36 cellular contexts compared by ENCODE assay signal in the genomic region with DNA sequence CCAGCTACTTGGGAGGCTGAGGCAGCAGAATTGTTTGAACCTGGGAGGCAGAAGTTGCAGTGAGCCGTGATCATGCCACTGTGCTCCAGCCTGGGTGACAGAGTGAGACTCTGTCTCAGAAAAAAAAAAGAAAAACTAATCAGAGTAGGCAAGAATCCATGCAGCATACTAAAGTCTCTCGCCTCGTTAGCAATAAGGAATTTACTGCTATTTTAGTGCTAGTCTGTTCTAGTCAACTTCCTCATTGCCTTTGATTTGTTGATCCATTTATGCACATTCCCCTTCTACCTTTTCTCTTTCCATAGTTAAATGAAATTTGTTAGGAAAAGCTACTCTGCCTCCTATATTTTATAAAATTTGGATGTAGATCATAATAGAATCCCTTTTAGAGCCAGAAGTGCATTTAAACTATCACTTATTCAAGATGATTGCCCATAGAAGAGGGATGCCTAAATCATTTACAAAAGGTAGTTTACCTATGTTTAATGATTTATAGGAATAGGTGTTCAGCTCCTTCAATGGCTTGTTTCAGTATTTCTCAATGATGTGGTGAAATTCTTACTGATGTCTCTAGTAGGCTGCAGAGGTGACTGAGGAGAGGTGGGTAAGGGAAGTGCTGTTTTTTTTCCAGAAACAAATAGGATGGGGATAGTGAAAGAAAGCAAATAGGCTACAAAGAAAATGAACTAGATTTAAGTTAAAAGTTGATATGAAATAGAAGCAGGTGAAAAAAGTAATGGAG. TPM values are rescaled to one million over a fixed set of nuclear protein-coding genes. Genes with fewer than 3 reads are reported as not detected.
DNase-seq lines count a peak whose midpoint lies in the region; ATAC-seq, FAIRE-seq and TF ChIP-seq lines count a peak whose summit lies in the region.
"Had no signal": no experiment of that assay in that cellular context is flagged by ENCODE, and none has a peak within 500 bp of the region (broad histone marks: within the 10 kb centered on the region; RNA-seq: fewer than 3 reads in every experiment).

No MANE protein-coding gene starts in this region.

- H3K4me3 Mint-ChIP-seq in activated CD4-positive, alpha-beta T cell treated with anti-CD3 and anti-CD28 coated beads, Interleukin-2, amount 10 ng/mL, durations not matched to agents 24 days and 14 days = no peak overlapping the region
- no peak overlapping the region for H3K4me3 Mint-ChIP-seq in nephron progenitor cell
- H3K4me3 Mint-ChIP-seq: activated CD4-positive, alpha-beta memory T cell treated with anti-CD3 and anti-CD28 coated beads, Interleukin-2, amount 10 ng/mL, durations not matched to agents 7 days and 5 days; activated T-helper 17 cell treated with anti-CD3 and anti-CD28 coated beads, Interleukin-2, amount 50 U/mL, for 72 hours; natural killer cell; stimulated activated memory B cell treated with anti-CD40 and anti-IgM and Interleukin-4, amounts not matched to agents 10 μg/mL and 1 μg/mL and 100 μg/mL, for 72 hours had no signal

- H3K36me3 Mint-ChIP-seq in activated CD4-positive, alpha-beta T cell treated with anti-CD3 and anti-CD28 coated beads, Interleukin-2, amount 10 ng/mL, durations not matched to agents 24 days and 14 days (ENCODE audit: low read depth) = no peaks in the 10 kb centered on the region
- H3K36me3 Mint-ChIP-seq in nephron progenitor cell (ENCODE audit: low read depth) = peaks cover 41% of the 10 kb centered on the region
- H3K36me3 Mint-ChIP-seq: natural killer cell had no signal

- no peaks in the 10 kb centered on the region for H3K9me3 Mint-ChIP-seq in activated CD4-positive, alpha-beta T cell treated with anti-CD3 and anti-CD28 coated beads, Interleukin-2, amount 10 ng/mL, durations not matched to agents 24 days and 14 days
- peaks cover 3% of the 10 kb centered on the region for H3K9me3 Mint-ChIP-seq in nephron progenitor cell
- H3K9me3 Mint-ChIP-seq: activated CD4-positive, alpha-beta memory T cell treated with anti-CD3 and anti-CD28 coated beads, Interleukin-2, amount 10 ng/mL, durations not matched to agents 7 days and 5 days; activated T-helper 17 cell treated with anti-CD3 and anti-CD28 coated beads, Interleukin-2, amount 50 U/mL, for 72 hours; natural killer cell; stimulated activated memory B cell treated with anti-CD40 and anti-IgM and Interleukin-4, amounts not matched to agents 10 μg/mL and 1 μg/mL and 100 μg/mL, for 72 hours had no signal

- H3K27ac Mint-ChIP-seq in activated CD4-positive, alpha-beta T cell treated with anti-CD3 and anti-CD28 coated beads, Interleukin-2, amount 10 ng/mL, durations not matched to agents 24 days and 14 days = no peak overlapping the region
- peak overlapping the region; percentile 49 for H3K27ac Mint-ChIP-seq in nephron progenitor cell
- H3K27ac Mint-ChIP-seq: activated CD4-positive, alpha-beta memory T cell treated with anti-CD3 and anti-CD28 coated beads, Interleukin-2, amount 10 ng/mL, durations not matched to agents 7 days and 5 days; activated T-helper 17 cell treated with anti-CD3 and anti-CD28 coated beads, Interleukin-2, amount 50 U/mL, for 72 hours; natural killer cell; stimulated activated memory B cell treated with anti-CD40 and anti-IgM and Interleukin-4, amounts not matched to agents 10 μg/mL and 1 μg/mL and 100 μg/mL, for 72 hours had no signal

- H3K9me3 ChIP-seq in kidney (ENCODE audit: control insufficient read depth in 1 of 2, low read length in 2 of 2) (no peaks in the 10 kb centered on the region), upper lobe of right lung (no peaks in the 10 kb centered on the region)
- H3K9me3 ChIP-seq: heart right ventricle, ovary, SJSA1, vagina had no signal

- ATAC-seq in upper lobe of right lung = peak; percentile 41
- no peak for ATAC-seq in HG02588 (IDR thresholded peaks at IDR 0.05; ENCODE audit: unreplicated experiment)
- ATAC-seq: activated T-helper 17 cell treated with anti-CD3 and anti-CD28 coated beads, Interleukin-2, amount 50 U/mL, for 72 hours; heart right ventricle; natural killer cell; right cardiac atrium; stimulated activated memory B cell treated with anti-CD40 and anti-IgM and Interleukin-4, amounts not matched to agents 10 μg/mL and 1 μg/mL and 100 μg/mL, for 72 hours had no signal

- FAIRE-seq in kidney (lab: Jason Lieb, UNC) = peak; percentile 88
- FAIRE-seq: bronchial epithelial cell, HTR-8/SVneo had no signal

- H3K4me1 ChIP-seq in kidney (ENCODE audit: control insufficient read depth in 1 of 2, insufficient read depth in 1 of 2, low read depth in 1 of 2, low read length in 2 of 2) (no peaks in the 10 kb centered on the region), upper lobe of right lung (no peaks in the 10 kb centered on the region)
- H3K4me1 ChIP-seq: heart right ventricle, SJSA1, vagina had no signal

- peak; percentile 0 for DNase-seq in activated CD4-positive, alpha-beta T cell treated with anti-CD3 and anti-CD28 coated beads, Interleukin-2, amount 10 ng/mL, durations not matched to agents 24 days and 14 days
- no peak for DNase-seq in activated CD4-positive, alpha-beta T cell treated with anti-CD3 and anti-CD28 coated beads for 48 hours
- DNase-seq in kidney (no peak), nephron progenitor cell (no peak), upper lobe of right lung (no peak), H4 (ENCODE audit: low spot score) (no peak), NCI-H82 treated with DMSO at 0.1 percent for 48 hours (lab: John Stamatoyannopoulos, UW; ENCODE audit: unreplicated experiment) (no peak)
- DNase-seq: activated CD4-positive, alpha-beta memory T cell treated with anti-CD3 and anti-CD28 coated beads, Interleukin-2, amount 10 ng/mL, durations not matched to agents 7 days and 5 days; activated CD4-positive, CD25-positive, alpha-beta regulatory T cell; activated naive CD4-positive, alpha-beta T cell treated with anti-CD3 and anti-CD28 coated beads, Interleukin-2, amount 50 U/mL, for 16 hours; amniotic stem cell; effector memory CD4-positive, alpha-beta T cell; erythroblast; H7; heart right ventricle; Karpas-422; midbrain; natural killer cell; NCI-H1417 treated with DMSO at 0.1 percent for 48 hours; NCI-H2081 treated with DMSO at 0.1 percent for 48 hours; NCI-H345; ovary; right cardiac atrium; stimulated activated CD4-positive, alpha-beta T cell treated with anti-CD3 and anti-CD28 coated beads, Interleukin-4, amount 100 ng/mL, for 4 hours had no signal

- no peaks in the 10 kb centered on the region for H3K4me1 Mint-ChIP-seq in activated CD4-positive, alpha-beta T cell treated with anti-CD3 and anti-CD28 coated beads, Interleukin-2, amount 10 ng/mL, durations not matched to agents 24 days and 14 days
- H3K4me1 Mint-ChIP-seq in nephron progenitor cell = no peaks in the 10 kb centered on the region
- H3K4me1 Mint-ChIP-seq: activated CD4-positive, alpha-beta memory T cell treated with anti-CD3 and anti-CD28 coated beads, Interleukin-2, amount 10 ng/mL, durations not matched to agents 7 days and 5 days; activated T-helper 17 cell treated with anti-CD3 and anti-CD28 coated beads, Interleukin-2, amount 50 U/mL, for 72 hours; natural killer cell; stimulated activated memory B cell treated with anti-CD40 and anti-IgM and Interleukin-4, amounts not matched to agents 10 μg/mL and 1 μg/mL and 100 μg/mL, for 72 hours had no signal

- TF ChIP-seq CTCF in kidney (IDR thresholded peaks at IDR 0.05; ENCODE audit: borderline replicate concordance, extremely low read depth, insufficient read depth) (no peak), nephron progenitor cell (IDR thresholded peaks at IDR 0.05) (no peak), upper lobe of right lung (IDR thresholded peaks at IDR 0.05) (no peak)

- H3K36me3 ChIP-seq in kidney (ENCODE audit: control insufficient read depth in 1 of 2, insufficient read depth in 2 of 2, low read length in 2 of 2) (no peaks in the 10 kb centered on the region), upper lobe of right lung (no peaks in the 10 kb centered on the region)
- H3K36me3 ChIP-seq: ovary, SJSA1 had no signal

- intact Hi-C loops in activated CD4-positive, alpha-beta T cell treated with anti-CD3 and anti-CD28 coated beads, Interleukin-2, amount 10 ng/mL, durations not matched to agents 24 days and 14 days (cut with micrococcal nuclease) = no loop called here
- intact Hi-C loops in kidney (cut with DNase I) (no loop called here), upper lobe of right lung (cut with DNase I) (no loop called here)

- H3K27me3 Mint-ChIP-seq in activated CD4-positive, alpha-beta T cell treated with anti-CD3 and anti-CD28 coated beads, Interleukin-2, amount 10 ng/mL, durations not matched to agents 24 days and 14 days = no peaks in the 10 kb centered on the region
- H3K27me3 Mint-ChIP-seq in nephron progenitor cell (ENCODE audit: low read depth, poor library complexity) = peaks cover 7% of the 10 kb centered on the region
- H3K27me3 Mint-ChIP-seq: activated CD4-positive, alpha-beta memory T cell treated with anti-CD3 and anti-CD28 coated beads, Interleukin-2, amount 10 ng/mL, durations not matched to agents 7 days and 5 days; activated T-helper 17 cell treated with anti-CD3 and anti-CD28 coated beads, Interleukin-2, amount 50 U/mL, for 72 hours; stimulated activated memory B cell treated with anti-CD40 and anti-IgM and Interleukin-4, amounts not matched to agents 10 μg/mL and 1 μg/mL and 100 μg/mL, for 72 hours had no signal

- H3K4me3 ChIP-seq in kidney (ENCODE audit: low read length in 2 of 2) (peak overlapping the region; percentile 53 to 68), upper lobe of right lung (no peak overlapping the region)
- H3K4me3 ChIP-seq: heart right ventricle, ovary, SJSA1, vagina had no signal

- H3K27me3 ChIP-seq in upper lobe of right lung = no peaks in the 10 kb centered on the region
- H3K27me3 ChIP-seq: heart right ventricle, ovary, SJSA1, vagina had no signal

- H3K27ac ChIP-seq in kidney (ENCODE audit: low read depth in 2 of 2, low read length in 2 of 2) = peak overlapping the region in 1 of 2 donors; percentile 11
- H3K27ac ChIP-seq in upper lobe of right lung = no peak overlapping the region
- H3K27ac ChIP-seq: 22Rv1, C4-2B, heart right ventricle, ovary, SJSA1, vagina had no signal

- peak overlapping the region in 1 of 2 donors; percentile 21 for H3K9ac ChIP-seq in kidney (ENCODE audit: low read length in 2 of 2)

RNA-seq across cellular contexts. Expression of a gene that starts 1.9 kb away (rescaled TPM):
- total RNA-seq in activated CD4-positive, alpha-beta T cell treated with anti-CD3 and anti-CD28 coated beads, Interleukin-2, amount 10 ng/mL, durations not matched to agents 24 days and 14 days = not detected in 2 replicates
- total RNA-seq in kidney (14.8 TPM), upper lobe of right lung (0.64 TPM)
- 17.6 TPM for polyA plus RNA-seq in kidney (ENCODE audit: insufficient read depth, low read depth, low replicate concordance)
- total RNA-seq in H4 (2014; rRNA removed; shearing (Covaris generic)) = not detected in 2 replicates
- total RNA-seq: activated CD4-positive, alpha-beta memory T cell treated with anti-CD3 and anti-CD28 coated beads, Interleukin-2, amount 10 ng/mL, durations not matched to agents 7 days and 5 days; activated T-helper 17 cell treated with anti-CD3 and anti-CD28 coated beads, Interleukin-2, amount 50 U/mL, for 72 hours; bronchial epithelial cell; Daoy; H7; heart right ventricle; lower leg skin; natural killer cell; right cardiac atrium; RPMI7951; SJSA1; vagina had no signal
- polyA plus RNA-seq: heart right ventricle, ovary, right cardiac atrium had no signal

RNA-seq across cellular contexts. Expression of a gene that starts 47.4 kb away (rescaled TPM):
- total RNA-seq in activated CD4-positive, alpha-beta T cell treated with anti-CD3 and anti-CD28 coated beads, Interleukin-2, amount 10 ng/mL, durations not matched to agents 24 days and 14 days = 9.7 and 10.6 TPM in 2 replicates
- total RNA-seq in kidney (23.5 TPM), upper lobe of right lung (11.6 TPM)
- polyA plus RNA-seq in kidney (ENCODE audit: insufficient read depth, low read depth, low replicate concordance) = 14.1 TPM
- total RNA-seq in H4 (2014; rRNA removed; shearing (Covaris generic)) = 11.5 and 11.9 TPM in 2 replicates

RNA-seq across cellular contexts. Expression of a gene that starts 56.5 kb away (rescaled TPM):
- 45.7 and 47.0 TPM in 2 replicates for total RNA-seq in activated CD4-positive, alpha-beta T cell treated with anti-CD3 and anti-CD28 coated beads, Interleukin-2, amount 10 ng/mL, durations not matched to agents 24 days and 14 days
- 26.9 TPM for total RNA-seq in kidney
- polyA plus RNA-seq in kidney (ENCODE audit: insufficient read depth, low read depth, low replicate concordance) = 12.0 TPM
- 22.1 TPM for total RNA-seq in upper lobe of right lung
- 21.3 and 22.7 TPM in 2 replicates for total RNA-seq in H4 (2014; rRNA removed; shearing (Covaris generic))
